ENCODE assay signal across 8 cellular contexts in genomic region chr10:75235375-75236177, GRCh38. TPM values are rescaled to one million over a fixed set of nuclear protein-coding genes. Genes with fewer than 3 reads are reported as not detected.
DNase-seq lines count a peak whose midpoint lies in the region; ATAC-seq and TF ChIP-seq lines count a peak whose summit lies in the region.

TSS of gene COMTD1 (minus strand) at chr10:75235957. CDS start at chr10:75235928, 29 bp downstream.

- H3K23ac ChIP-seq in IMR-90 (ENCODE audit: low read depth, low read length), result peak within 1 kb of the TSS; percentile 33

- CTCF ChIA-PET in IMR-90 (lab: Yijun Ruan, JAX), result interaction anchor here (0.5 to 1.6 kb wide), 15 partner anchors 10 to 989 kb away, joined by 3 to 7 read pairs (median 4); no protein-coding TSS in a partner anchor

- peaks cover 4 to 22% of the 10 kb centered on the region in 2 experiments; a peak in 3 of 4 replicates for H3K79me1 ChIP-seq in IMR-90 (ENCODE audit: low read depth in 1 of 2, low read length in 2 of 2)

- H3K27ac Mint-ChIP-seq in activated T-cell treated with anti-CD3 and anti-CD28 coated beads, Interleukin-2, amount 50 U/mL, for 24 hours, result peak within 1 kb of the TSS; percentile 90

- WGBS in IMR-90 (ENCODE audit: extremely low coverage in 2 of 2, insufficient read length in 1 of 2), 2 experiments, result 0% methylated on average over 25 of the region's 76 CpGs; no CpG with 5 or more reads in 1 of the 2 experiments
- WGBS in esophagus, 2 donors, result 0% methylated on average over 57 to 76 of the region's 76 CpGs

- H3K9me3 ChIP-seq in IMR-90 (ENCODE audit: control insufficient read depth, insufficient read depth, low read length), result no peaks in the 10 kb centered on the region
- H3K9me3 ChIP-seq in esophagus (ENCODE audit: control insufficient read depth in 2 of 2, insufficient read depth in 1 of 2, low read depth in 1 of 2, low read length in 1 of 2), result no peaks in the 10 kb centered on the region
- no peaks in the 10 kb centered on the region for H3K9me3 ChIP-seq in muscle layer of colon (ENCODE audit: low read length)

- H3K27ac ChIP-seq in IMR-90 (ENCODE audit: insufficient read depth, low read length) (peak within 1 kb of the TSS; percentile 17), esophagus (ENCODE audit: low read depth in 2 of 2, low read length in 1 of 2) (peak within 1 kb of the TSS; percentile 97 to 98), muscle layer of colon (ENCODE audit: low read depth, low read length) (peak within 1 kb of the TSS; percentile 28)

- H3K9ac ChIP-seq in IMR-90 (ENCODE audit: low read depth, low read length), result peak within 1 kb of the TSS; percentile 31
- peak within 1 kb of the TSS; percentile 5 for H3K9ac ChIP-seq in muscle layer of colon (ENCODE audit: low read length)

- BruUV-seq in IMR-90 (replicated peaks; lab: Mats Ljungman, UMichigan), result no TSS peak

- dilution Hi-C loops in IMR-90 (cut with HindIII; ENCODE audit: low sequenced_read_pairs, unreplicated experiment), result no loop called here

- H4K8ac ChIP-seq in IMR-90 (ENCODE audit: low read depth in 2 of 2, low read length in 2 of 2), result peak within 1 kb of the TSS; percentile 72 to 82; a peak in 3 of 4 replicates

- peak within 1 kb of the TSS; percentile 12 for H3K4ac ChIP-seq in IMR-90 (ENCODE audit: low read depth, low read length)

- H3K18ac ChIP-seq in IMR-90 (ENCODE audit: low read depth, low read length), result no peak within 1 kb of the TSS; the same call in 1 of the 2 replicates

- peaks cover 26% of the 10 kb centered on the region for H3K4me1 Mint-ChIP-seq in activated T-cell treated with anti-CD3 and anti-CD28 coated beads, Interleukin-2, amount 50 U/mL, for 24 hours (ENCODE audit: low read depth)

- peak within 1 kb of the TSS; percentile 82 for H3K4me3 Mint-ChIP-seq in activated T-cell treated with anti-CD3 and anti-CD28 coated beads, Interleukin-2, amount 50 U/mL, for 24 hours

- peak within 1 kb of the TSS; percentile 21; the same call in 1 of the 3 replicates for H2BK15ac ChIP-seq in IMR-90 (ENCODE audit: low read depth, low read length)

- no peaks in the 10 kb centered on the region for H3K27me3 ChIP-seq in IMR-90 (ENCODE audit: control insufficient read depth, insufficient read depth, low read length)
- H3K27me3 ChIP-seq in esophagus (ENCODE audit: control insufficient read depth in 1 of 2, insufficient read depth in 2 of 2, low read length in 2 of 2), result no peaks in the 10 kb centered on the region
- H3K27me3 ChIP-seq in muscle layer of colon (ENCODE audit: control insufficient read depth in 1 of 2, insufficient read depth in 2 of 2, low read length in 2 of 2), result no peaks in the 10 kb centered on the region

- intact Hi-C loops in IMR-90 (cut with micrococcal nuclease), result loop anchor here (2.0 to 10.0 kb wide), 7 partner anchors 67 to 1091 kb away; partner anchors contain the start of gene KAT6B

- H2BK120ac ChIP-seq in IMR-90 (ENCODE audit: low read depth, low read length), result peak within 1 kb of the TSS; percentile 57

- H3K14ac ChIP-seq in IMR-90 (replicated peaks; ENCODE audit: low read depth, low read length), result peak within 1 kb of the TSS; percentile 58

- peak within 1 kb of the TSS; percentile 57 for H3K4me3 ChIP-seq in IMR-90 (ENCODE audit: insufficient read depth, low read depth, low read length)
- peak within 1 kb of the TSS; percentile 64 to 77 for H3K4me3 ChIP-seq in esophagus (ENCODE audit: low read depth in 1 of 2, low read length in 2 of 2)
- H3K4me3 ChIP-seq in muscle layer of colon (ENCODE audit: low read depth in 1 of 2, low read length in 2 of 2), result peak within 1 kb of the TSS; percentile 66 to 74

- H3K56ac ChIP-seq in IMR-90 (ENCODE audit: extremely low read depth, insufficient read depth, low read length), result no peak within 1 kb of the TSS; the same call in 1 of the 2 replicates

- DNase-seq in DMS53 (lab: John Stamatoyannopoulos, UW) (peak; percentile 99), IMR-90 (peak; percentile 82), OCI-M2 (lab: John Stamatoyannopoulos, UW; ENCODE audit: unreplicated experiment) (peak; percentile 40)
- DNase-seq in activated T-cell treated with anti-CD3 and anti-CD28 coated beads, Interleukin-2, amount 50 U/mL, for 24 hours, result peak; percentile 97
- peak; percentile 83 to 88 for DNase-seq in stimulated activated CD8-positive, alpha-beta memory T cell treated with anti-CD3 and anti-CD28 coated beads, Interleukin-7, amount 100 ng/mL, for 1 hour (ENCODE audit: low read depth in 2 of 2)

- peak; percentile 100; the same call in 1 of the 2 replicates for TF ChIP-seq CTCF in IMR-90 (conservative IDR thresholded peaks at IDR 0.05; ENCODE audit: low read depth, low read length)

- H3K9me3 Mint-ChIP-seq in activated T-cell treated with anti-CD3 and anti-CD28 coated beads, Interleukin-2, amount 50 U/mL, for 24 hours, result no peaks in the 10 kb centered on the region

- peaks cover 16% of the 10 kb centered on the region for H3K36me3 ChIP-seq in IMR-90 (ENCODE audit: control insufficient read depth, insufficient read depth, low read length)
- H3K36me3 ChIP-seq in esophagus (ENCODE audit: control insufficient read depth in 2 of 2, insufficient read depth in 2 of 2, low read length in 1 of 2), result peaks cover 0 to 15% of the 10 kb centered on the region in 2 donors
- peaks cover 12% of the 10 kb centered on the region for H3K36me3 ChIP-seq in muscle layer of colon (ENCODE audit: insufficient read depth, low read length)

- H4K91ac ChIP-seq in IMR-90 (ENCODE audit: insufficient read depth, low read depth, low read length), result peak within 1 kb of the TSS; percentile 59

- ATAC-seq in GM21529 (IDR thresholded peaks at IDR 0.05; ENCODE audit: unreplicated experiment) (peak; percentile 69), IMR-90 (ENCODE audit: low read depth) (peak; percentile 88)

- peaks cover 15% of the 10 kb centered on the region for H4K20me1 ChIP-seq in IMR-90 (ENCODE audit: insufficient read depth, low read length)

- peak within 1 kb of the TSS; percentile 73 for H3K4me2 ChIP-seq in IMR-90 (ENCODE audit: low read depth, low read length)

- peak within 1 kb of the TSS; percentile 14 for H2BK5ac ChIP-seq in IMR-90 (ENCODE audit: low read depth, low read length, poor library complexity, severe bottlenecking)

- 0 out of 2 replicates have a peak, but pooled peaks have one; percentile 57 for TF ChIP-seq POLR2A in IMR-90 (IDR thresholded peaks at IDR 0.05; ENCODE audit: low read depth, low read length)

- peak within 1 kb of the TSS; percentile 57; the same call in 1 of the 2 replicates for H2AK5ac ChIP-seq in IMR-90 (ENCODE audit: low read depth, low read length)

- peak within 1 kb of the TSS; percentile 91 for H2AK9ac ChIP-seq in IMR-90 (replicated peaks; ENCODE audit: low read depth, low read length, poor library complexity)

- POLR2A ChIA-PET in IMR-90 (lab: Charles Lee; ENCODE audit: unreplicated experiment), result no interaction called here

- H2BK20ac ChIP-seq in IMR-90 (ENCODE audit: low read depth, low read length), result no peak within 1 kb of the TSS

- peaks cover 10% of the 10 kb centered on the region for H3K4me1 ChIP-seq in IMR-90 (ENCODE audit: control insufficient read depth, insufficient read depth, low read length)
- peaks cover 0 to 3% of the 10 kb centered on the region in 2 donors for H3K4me1 ChIP-seq in esophagus (ENCODE audit: control insufficient read depth in 2 of 2, insufficient read depth in 2 of 2, low read length in 1 of 2)
- peaks cover 5% of the 10 kb centered on the region for H3K4me1 ChIP-seq in muscle layer of colon (ENCODE audit: insufficient read depth, low read length)

- in situ Hi-C loops in IMR-90 (cut with MboI; ENCODE audit: low sequenced_read_pairs), result loop anchor here (10.0 kb wide), 2 partner anchors 211 to 991 kb away; no protein-coding TSS in a partner anchor

- no peaks in the 10 kb centered on the region for H3K27me3 Mint-ChIP-seq in activated T-cell treated with anti-CD3 and anti-CD28 coated beads, Interleukin-2, amount 50 U/mL, for 24 hours

- H4K5ac ChIP-seq in IMR-90 (ENCODE audit: low read depth, low read length), result peak within 1 kb of the TSS; percentile 52; the same call in 1 of the 2 replicates

- H3K9me1 ChIP-seq in IMR-90 (ENCODE audit: insufficient read depth, low read length), result peaks cover 4% of the 10 kb centered on the region; the same call in 1 of the 2 replicates

- peak; percentile 99 for TF ChIP-seq RAD21 in IMR-90 (IDR thresholded peaks at IDR 0.05; ENCODE audit: low read length)

- H2AFZ ChIP-seq in IMR-90 (replicated peaks; ENCODE audit: low read length, poor library complexity), result peak within 1 kb of the TSS; percentile 90

- H3K36me3 Mint-ChIP-seq in activated T-cell treated with anti-CD3 and anti-CD28 coated beads, Interleukin-2, amount 50 U/mL, for 24 hours (ENCODE audit: low read depth), result peaks cover 34% of the 10 kb centered on the region

TF ChIP-seq in IMR-90, 13 proteins besides CTCF, POLR2A, EP300 and RAD21 (continues in another document):
- TF ChIP-seq RCOR1 (IDR thresholded peaks at IDR 0.05; ENCODE audit: insufficient replicate concordance, low read length) (no peak), NFE2L2 (IDR thresholded peaks at IDR 0.05; ENCODE audit: low read depth, low read length) (no peak), CHD1 (IDR thresholded peaks at IDR 0.05; ENCODE audit: low read depth, low read length) (no peak), ELK1 (IDR thresholded peaks at IDR 0.05; ENCODE audit: borderline replicate concordance, low read depth, low read length) (no peak), RFX5 (IDR thresholded peaks at IDR 0.05; ENCODE audit: low read depth, low read length) (no peak), USF2 (IDR thresholded peaks at IDR 0.05; ENCODE audit: low read depth, low read length) (peak; percentile 88), MAZ (IDR thresholded peaks at IDR 0.05; ENCODE audit: borderline replicate concordance, low read depth, low read length) (peak; percentile 76)

RNA-seq across cellular contexts. Expression of gene COMTD1, which starts in this region (rescaled TPM):
- total RNA-seq in IMR-90 (2012; rRNA removed), result 1.4 and 1.6 TPM in 2 replicates
- polyA plus RNA-seq in IMR-90 (2012; rRNA removed) (6.4 and 9.5 TPM in 2 replicates), esophagus (100 to 1,000 TPM; 153 to 185 TPM)
- polyA plus RNA-seq in IMR-90 (2012; cell fraction: cytosol; rRNA removed), result 10.7 and 12.1 TPM in 2 replicates
- 22.0 and 64.6 TPM in 2 replicates for polyA plus RNA-seq in IMR-90 (2012; cell fraction: nucleus; rRNA removed; ENCODE audit: low replicate concordance)

Comparison
In these comparisons a context has a peak if more than half of its experiments do, and no peak if none do; other contexts are left out.
1. Peak in every context shown above with its lines: DNase-seq, ATAC-seq, H3K4me3 ChIP-seq and H3K27ac ChIP-seq.
2. DNase-seq: peak in every context shown above with its lines; median percentile 99 in DMS53; 97 in activated T-cell treated with anti-CD3 and anti-CD28 coated beads, Interleukin-2, amount 50 U/mL, for 24 hours; 86 in stimulated activated CD8-positive, alpha-beta memory T cell treated with anti-CD3 and anti-CD28 coated beads, Interleukin-7, amount 100 ng/mL, for 1 hour; 82 in IMR-90; 40 in OCI-M2.
3. H3K27ac ChIP-seq: peak in every context shown above with its lines; median percentile 98 in esophagus; 28 in muscle layer of colon; 17 in IMR-90.